Comparison of ENCODE assay signal across 14 cellular contexts in the genomic region with DNA sequence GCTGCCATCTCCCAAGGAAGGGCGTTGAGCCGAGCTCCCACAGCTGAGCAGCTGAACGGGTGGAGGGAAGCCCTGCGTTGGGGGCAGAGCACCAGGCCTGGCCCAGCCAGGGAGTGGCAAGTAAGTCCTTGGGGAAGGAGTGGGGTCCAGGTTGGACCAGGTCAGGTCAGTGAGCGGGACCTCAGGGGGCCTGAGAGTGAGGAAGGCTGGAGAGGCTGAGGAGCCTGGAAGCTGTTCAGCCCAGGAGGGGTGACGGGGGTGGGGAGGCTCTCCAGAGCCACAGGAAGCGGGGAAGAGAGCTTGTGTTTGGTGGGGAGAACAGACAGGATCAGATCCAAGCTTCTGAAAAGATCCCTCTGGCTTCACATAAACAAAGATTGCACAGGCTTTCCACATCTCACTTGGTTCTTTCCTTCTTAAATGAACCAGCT. TPM values are rescaled to one million over a fixed set of nuclear protein-coding genes. Genes with fewer than 3 reads are reported as not detected.
DNase-seq lines count a peak whose midpoint lies in the region; ATAC-seq, FAIRE-seq and TF ChIP-seq lines count a peak whose summit lies in the region.
"Had no signal": no experiment of that assay in that cellular context is flagged by ENCODE, and none has a peak within 500 bp of the region (broad histone marks: within the 10 kb centered on the region; RNA-seq: fewer than 3 reads in every experiment).

No MANE protein-coding gene starts in this region.

- ATAC-seq in Right ventricle myocardium inferior = peak; percentile 50
- no peak for ATAC-seq in GM12878
- no peak for ATAC-seq in GM18861 (IDR thresholded peaks at IDR 0.05; ENCODE audit: unreplicated experiment)
- ATAC-seq: body of pancreas had no signal

- RAD21 ChIA-PET in GM12878 (lab: Charles Lee; ENCODE audit: unreplicated experiment) = no interaction called here

- in situ Hi-C loops in GM12878 (cut with MboI) = no loop called here

- 90% methylated on average over 7 of the region's 7 CpGs for WGBS in GM12878 (ENCODE audit: insufficient coverage, insufficient replicate concordance, low lambda C conversion rate, missing lambda C conversion rate)
- 91% methylated on average over 6 of the region's 7 CpGs; no CpG with 5 or more reads in 1 of the 2 experiments for WGBS in mesodermal cell (ENCODE audit: insufficient coverage in 2 of 2), 2 experiments

- no peak for TF ChIP-seq EP300 in GM12878 (IDR thresholded peaks at IDR 0.05; ENCODE audit: borderline replicate concordance in 1 of 2, control insufficient read depth in 1 of 2, low read depth in 2 of 2, low read length in 2 of 2)

- no peaks in the 10 kb centered on the region for H3F3A ChIP-seq in neural progenitor cell (ENCODE audit: low read depth)

- H3K9ac ChIP-seq in GM12878 (ENCODE audit: control insufficient read depth, insufficient read depth, low read length) = no peak overlapping the region
- no peak overlapping the region for H3K9ac ChIP-seq in neural progenitor cell

- intact Hi-C loops in Right ventricle myocardium inferior (cut with DNase I) = no loop called here
- intact Hi-C loops in cardiac septum (cut with DNase I) = no loop called here
- intact Hi-C loops in GM12878 (cut with micrococcal nuclease; ENCODE audit: unreplicated experiment) = no loop called here
- intact Hi-C loops in vagina (cut with DNase I) = no loop called here

- H3K4me3 ChIP-seq in GM12878 = no peak overlapping the region
- H3K4me3 ChIP-seq in mesodermal cell (ENCODE audit: extremely low read depth, insufficient read depth, low read length, poor library complexity, severe bottlenecking) = no peak overlapping the region
- no peak overlapping the region for H3K4me3 ChIP-seq in vagina
- no peak overlapping the region for H3K4me3 ChIP-seq in neural progenitor cell
- H3K4me3 ChIP-seq: body of pancreas, pancreas had no signal

- peaks cover 2% of the 10 kb centered on the region for H3K9me3 Mint-ChIP-seq in neural progenitor cell

- no peak overlapping the region for H3K4me3 Mint-ChIP-seq in neural progenitor cell

- TF ChIP-seq CTCF in GM12878 (IDR thresholded peaks at IDR 0.05 in 2 of 3, conservative IDR thresholded peaks at IDR 0.05 in 1 of 3; ENCODE audit: control insufficient read depth in 2 of 3, extremely low read depth in 1 of 3, insufficient read depth in 1 of 3, low read depth in 3 of 3, low read length in 3 of 3) (no peak), vagina (IDR thresholded peaks at IDR 0.05) (no peak), neural progenitor cell (IDR thresholded peaks at IDR 0.05) (no peak)

- no peaks in the 10 kb centered on the region for H3K36me3 Mint-ChIP-seq in neural progenitor cell

- BruUV-seq in GM12878 (replicated peaks; lab: Mats Ljungman, UMichigan) = no TSS peak

- H3K27me3 ChIP-seq in GM12878 (replicated peaks in 1 of 2; ENCODE audit: control insufficient read depth in 2 of 2, insufficient read depth in 2 of 2, low read length in 1 of 2) (no peaks in the 10 kb centered on the region), vagina (no peaks in the 10 kb centered on the region), neural progenitor cell (no peaks in the 10 kb centered on the region)
- H3K27me3 ChIP-seq: body of pancreas, pancreas had no signal

- peaks cover 5% of the 10 kb centered on the region for H3K4me1 Mint-ChIP-seq in neural progenitor cell

- H3K4me2 ChIP-seq in GM12878 (ENCODE audit: control insufficient read depth, insufficient read depth) (no peak overlapping the region), neural progenitor cell (no peak overlapping the region)

- H2AFZ ChIP-seq in GM12878 (ENCODE audit: control insufficient read depth, low read depth, low read length) (no peak overlapping the region), neural progenitor cell (replicated peaks) (no peak overlapping the region)

- peaks cover 15% of the 10 kb centered on the region for H3K4me1 ChIP-seq in GM12878 (ENCODE audit: control insufficient read depth, insufficient read depth, low read length)
- H3K4me1 ChIP-seq in mesodermal cell (ENCODE audit: control insufficient read depth, insufficient read depth, low read length, poor library complexity, severe bottlenecking) = peaks cover 8% of the 10 kb centered on the region
- H3K4me1 ChIP-seq in vagina = no peaks in the 10 kb centered on the region
- no peaks in the 10 kb centered on the region for H3K4me1 ChIP-seq in neural progenitor cell
- H3K4me1 ChIP-seq: body of pancreas, pancreas had no signal

- no peak overlapping the region for H3K27ac Mint-ChIP-seq in neural progenitor cell

- DNase-seq in Right ventricle myocardium inferior (ENCODE audit: missing footprints) (no peak), cardiac septum (ENCODE audit: low spot score) (no peak), GM12878 (ENCODE audit: low read depth, low spot score) (no peak), vagina (ENCODE audit: extremely low spot score in 2 of 2) (peak in 1 of 2 donors; percentile 84), T1000 (lab: John Stamatoyannopoulos, UW) (no peak), neural progenitor cell (ENCODE audit: low spot score) (no peak)
- DNase-seq: body of pancreas, DMS79 treated with DMSO at 0.1 percent for 48 hours, KG1, NCI-H526, RPMI8226 had no signal

- H4K20me1 ChIP-seq in GM12878 (ENCODE audit: control insufficient read depth, insufficient read depth) (no peaks in the 10 kb centered on the region), neural progenitor cell (ENCODE audit: low read depth) (no peaks in the 10 kb centered on the region)

- TF ChIP-seq RAD21 in GM12878 (IDR thresholded peaks at IDR 0.05; ENCODE audit: insufficient read depth, low read depth, low read length) = no peak

- no peak for FAIRE-seq in GM12878 (lab: Jason Lieb, UNC)
- FAIRE-seq: pancreas had no signal

- H3K9me3 ChIP-seq in GM12878 (replicated peaks; ENCODE audit: control insufficient read depth, insufficient read depth, low read length) (no peaks in the 10 kb centered on the region; the same call in 2 of the 3 replicates), mesodermal cell (ENCODE audit: control insufficient read depth, low read length) (peaks cover 4% of the 10 kb centered on the region), vagina (no peaks in the 10 kb centered on the region), neural progenitor cell (ENCODE audit: low read depth) (no peaks in the 10 kb centered on the region)
- H3K9me3 ChIP-seq: body of pancreas, pancreas had no signal

- H3K36me3 ChIP-seq in GM12878 (ENCODE audit: control insufficient read depth in 2 of 2, insufficient read depth in 2 of 2, low read length in 1 of 2) = no peaks in the 10 kb centered on the region
- H3K36me3 ChIP-seq in mesodermal cell (ENCODE audit: control insufficient read depth, insufficient read depth, low read length) = no peaks in the 10 kb centered on the region
- no peaks in the 10 kb centered on the region for H3K36me3 ChIP-seq in vagina
- H3K36me3 ChIP-seq in neural progenitor cell = no peaks in the 10 kb centered on the region
- H3K36me3 ChIP-seq: pancreas had no signal

- POLR2A ChIA-PET in GM12878 (lab: Charles Lee) = no interaction called here

- no peak for TF ChIP-seq POLR2A in GM12878 (IDR thresholded peaks at IDR 0.05; ENCODE audit: low read depth, low read length)
- TF ChIP-seq POLR2A in vagina (IDR thresholded peaks at IDR 0.05) = no peak

- H3K27ac ChIP-seq in GM12878 (ENCODE audit: control insufficient read depth, insufficient read depth) (peak overlapping the region; percentile 47), mesodermal cell (ENCODE audit: low read depth, low read length, severe bottlenecking) (peak overlapping the region; percentile 13), vagina (peak overlapping the region; percentile 44), neural progenitor cell (no peak overlapping the region)
- H3K27ac ChIP-seq: body of pancreas, pancreas had no signal

- CTCF ChIA-PET in GM12878 (lab: Yijun Ruan, JAX) = interaction anchor here (0.6 to 1.4 kb wide), 4 partner anchors 12 to 69 kb away, joined by 3 to 4 read pairs (median 4); no protein-coding TSS in a partner anchor

- no peaks in the 10 kb centered on the region for H3K79me2 ChIP-seq in GM12878 (ENCODE audit: control insufficient read depth, insufficient read depth, low read length)
- H3K79me2 ChIP-seq in neural progenitor cell (ENCODE audit: low read depth) = no peaks in the 10 kb centered on the region

- SMC1A ChIA-PET in GM12878 (lab: Charles Lee; ENCODE audit: uncharacterized antibody, unreplicated experiment) = no interaction called here

- H3K27me3 Mint-ChIP-seq in neural progenitor cell (ENCODE audit: insufficient read depth, low read depth) = peaks cover 10% of the 10 kb centered on the region

TF ChIP-seq in GM12878, 131 proteins besides CTCF, POLR2A, EP300 and RAD21 (continues in another document):
- TF ChIP-seq IKZF1 (conservative IDR thresholded peaks at IDR 0.05) = no peak

RNA-seq across cellular contexts. Expression of gene ATP12A, which starts 55.4 kb away (rescaled TPM):
- total RNA-seq in Right ventricle myocardium inferior (not detected), cardiac septum (not detected), GM12878 (2014; rRNA removed) (0.06 TPM in 1 of 2 replicates, not detected in the other), GM12878 (2014; rRNA removed; fragmentation: Illumina TruSeq; extraction: Trizol) (0.05 TPM in 1 of 2 replicates, not detected in the other), GM12878 (2021) (not detected in 2 replicates), vagina (not detected), neural progenitor cell (ENCODE audit: low replicate concordance) (0.28 TPM in 1 of 2 replicates, not detected in the other)
- total RNA-seq in GM12878 (2013; cell fraction: nucleolus; rRNA removed) = 0.10 TPM in 1 of 2 replicates, not detected in the other
- polyA plus RNA-seq in GM12878 (2011; ENCODE audit: low read depth) = not detected
- polyA plus RNA-seq in GM12878 (2011; rRNA removed) (not detected in 2 replicates), GM12878 (2014; fragmentation: Illumina TruSeq; extraction: Trizol) (0.03 and 0.06 TPM in 2 replicates), GM12878 (2014; fragmentation: Nextera tagmentation; extraction: Ambion mirVana) (under 1 TPM; 0.02 to 0.08 TPM), GM12878 (2014; rRNA removed) (not detected in 2 replicates), GM12878 (2016; fragmentation: Nextera tagmentation; extraction: Ambion mirVana) (not detected)
- polyA plus RNA-seq in GM12878 (2011; cell fraction: cytosol; rRNA removed) = 0.01 TPM in 1 of 2 replicates, not detected in the other
- not detected in 2 replicates for polyA plus RNA-seq in GM12878 (2011; cell fraction: nucleus; rRNA removed)
- 0.03 TPM in 1 of 2 replicates, not detected in the other for polyA plus RNA-seq in GM12878 (2012)
- not detected in 2 replicates for polyA minus RNA-seq in GM12878 (2011; rRNA and poly(A)+ RNA removed)
- polyA minus RNA-seq in GM12878 (2011; cell fraction: cytosol; rRNA and poly(A)+ RNA removed) = not detected in 2 replicates
- polyA minus RNA-seq in GM12878 (2011; cell fraction: nucleus; rRNA and poly(A)+ RNA removed) = not detected in 2 replicates
- polyA plus RNA-seq in mesodermal cell (2013, experiment 1 of 2) = 0.22 TPM
- polyA plus RNA-seq in mesodermal cell (2013, experiment 2 of 2) = 0.20 TPM
